In the genomic region with DNA sequence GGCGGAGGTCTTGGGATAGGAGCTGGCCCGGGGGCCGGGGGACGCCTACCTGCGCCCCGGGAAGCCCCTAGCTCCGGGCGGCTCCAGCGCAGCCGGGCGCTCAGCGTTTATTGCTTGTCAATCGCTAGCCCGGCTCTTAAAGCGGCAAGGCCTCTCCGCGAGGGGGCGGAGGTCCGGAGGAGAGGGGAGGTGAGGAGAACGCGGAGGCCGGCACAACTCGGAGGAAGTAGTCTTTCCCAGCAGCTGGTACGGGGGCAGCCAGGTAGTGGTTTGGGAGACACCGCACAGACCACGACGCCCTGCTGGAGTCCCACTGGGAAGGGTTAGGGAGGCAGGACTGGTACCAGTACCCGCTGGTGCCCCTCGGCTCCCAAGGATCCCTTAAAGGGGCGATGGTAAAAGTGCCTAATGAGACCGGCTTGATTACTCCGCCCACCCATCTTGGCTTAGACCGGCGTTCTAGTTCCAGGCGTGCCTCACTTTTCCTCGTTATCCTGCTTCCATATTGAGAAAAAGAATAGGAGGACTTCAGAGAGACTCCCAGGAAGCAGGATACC, we compare ENCODE assay signal across 7 cellular contexts. TPM values are rescaled to one million over a fixed set of nuclear protein-coding genes. Genes with fewer than 3 reads are reported as not detected.
A peak's percentile ranks its signal among the peaks of the same experiment; 100 is the strongest.
DNase-seq lines count a peak whose midpoint lies in the region; FAIRE-seq and TF ChIP-seq lines count a peak whose summit lies in the region.

TSS of gene MPP2 (minus strand) at position 112 of the 557 bp plus-strand sequence. CDS start 3,076 bp downstream, outside the sequence.

- no peaks in the 10 kb centered on the region for H3K4me1 ChIP-seq in endodermal cell (ENCODE audit: control insufficient read depth, insufficient read depth, low read length)
- H3K4me1 ChIP-seq in mesenchymal stem cell (ENCODE audit: control insufficient read depth, insufficient read depth, low read depth, low read length) = peaks cover 21% of the 10 kb centered on the region

- H3K27me3 ChIP-seq in endodermal cell (ENCODE audit: control insufficient read depth, insufficient read depth, low read length, poor library complexity, severe bottlenecking) (peaks cover 53% of the 10 kb centered on the region), mesenchymal stem cell (ENCODE audit: control insufficient read depth in 1 of 2, insufficient read depth in 1 of 2, low read length in 2 of 2) (peaks cover 14 to 68% of the 10 kb centered on the region in 2 experiments)

- H3K27ac Mint-ChIP-seq in endodermal cell = peak within 1 kb of the TSS; percentile 3

- peak within 1 kb of the TSS; percentile 48 to 66 for H3K18ac ChIP-seq in mesenchymal stem cell (ENCODE audit: low read depth in 1 of 2, low read length in 2 of 2)

- H3K79me1 ChIP-seq in mesenchymal stem cell (replicated peaks; ENCODE audit: low read length, poor library complexity, severe bottlenecking) = no peaks in the 10 kb centered on the region

- H3K36me3 ChIP-seq in endodermal cell (ENCODE audit: control insufficient read depth, insufficient read depth, low read length) (no peaks in the 10 kb centered on the region), mesenchymal stem cell (ENCODE audit: control insufficient read depth in 1 of 2, insufficient read depth in 2 of 2, low read depth in 1 of 2, low read length in 2 of 2) (no peaks in the 10 kb centered on the region)

- DNase-seq in GM19239 (ENCODE audit: insufficient read length, low spot score) = peak; percentile 58
- DNase-seq in NCI-H69 (lab: John Stamatoyannopoulos, UW) = peak; percentile 90
- peak; percentile 22 for DNase-seq in activated T-cell treated with anti-CD3 and anti-CD28 coated beads for 4 hours
- peak; percentile 98 for DNase-seq in endodermal cell
- peak; percentile 75 for DNase-seq in mesenchymal stem cell
- peak; percentile 39 for DNase-seq in stimulated activated CD8-positive, alpha-beta memory T cell treated with anti-CD3 and anti-CD28 coated beads, Interleukin-4, amount 100 ng/mL, for 24 hours (ENCODE audit: low read depth)
- DNase-seq in T1000 (lab: John Stamatoyannopoulos, UW) = no peak

- H3K27me3 Mint-ChIP-seq in endodermal cell (ENCODE audit: insufficient read depth) = peaks cover 58% of the 10 kb centered on the region

- H2AFZ ChIP-seq in mesenchymal stem cell (ENCODE audit: low read depth, low read length) = peak within 1 kb of the TSS; percentile 74

- peak within 1 kb of the TSS; percentile 63 for H3K4me3 Mint-ChIP-seq in endodermal cell

- H2AK5ac ChIP-seq in mesenchymal stem cell (ENCODE audit: low read length, severe bottlenecking) = no peak within 1 kb of the TSS

- H3K36me3 Mint-ChIP-seq in endodermal cell (ENCODE audit: low read depth) = no peaks in the 10 kb centered on the region

- H3K9me3 ChIP-seq in endodermal cell (ENCODE audit: control insufficient read depth, low read length) = no peaks in the 10 kb centered on the region
- H3K9me3 ChIP-seq in mesenchymal stem cell (ENCODE audit: control insufficient read depth, low read length) = no peaks in the 10 kb centered on the region

- H4K8ac ChIP-seq in mesenchymal stem cell (ENCODE audit: low read length) = no peak within 1 kb of the TSS

- no peak within 1 kb of the TSS for H2BK5ac ChIP-seq in mesenchymal stem cell (ENCODE audit: low read depth, low read length, poor library complexity, severe bottlenecking)

- H3K23ac ChIP-seq in mesenchymal stem cell (ENCODE audit: low read length in 2 of 2) = no peak within 1 kb of the TSS

- H3K27ac ChIP-seq in endodermal cell (ENCODE audit: low read depth, low read length) (peak within 1 kb of the TSS; percentile 76), mesenchymal stem cell (ENCODE audit: low read length, poor library complexity, severe bottlenecking) (no peak within 1 kb of the TSS)

- H3K4me3 ChIP-seq in endodermal cell (ENCODE audit: low read length) (peak within 1 kb of the TSS; percentile 72), mesenchymal stem cell (ENCODE audit: insufficient read depth in 1 of 2, low read depth in 1 of 2, low read length in 2 of 2) (peak within 1 kb of the TSS; percentile 63 to 92)

- TF ChIP-seq CTCF in endodermal cell (conservative IDR thresholded peaks at IDR 0.05) = no peak

- H4K91ac ChIP-seq in mesenchymal stem cell (ENCODE audit: low read length) = peak within 1 kb of the TSS; percentile 53

- no peak within 1 kb of the TSS for H2BK120ac ChIP-seq in mesenchymal stem cell (ENCODE audit: low read depth, low read length)

- H3K14ac ChIP-seq in mesenchymal stem cell (ENCODE audit: low read length in 2 of 2) = no peak within 1 kb of the TSS

- H2BK12ac ChIP-seq in mesenchymal stem cell (ENCODE audit: low read length in 2 of 2) = peak within 1 kb of the TSS in 1 of 2 experiments; percentile 57

- peak within 1 kb of the TSS; percentile 90 for H3K4me2 ChIP-seq in mesenchymal stem cell (ENCODE audit: low read length, poor library complexity, severe bottlenecking)

- H3K9ac ChIP-seq in endodermal cell (ENCODE audit: extremely low read depth, low read length, poor library complexity, severe bottlenecking) (peak within 1 kb of the TSS; percentile 3), mesenchymal stem cell (ENCODE audit: low read length) (peak within 1 kb of the TSS; percentile 85)

- 0 to 1% methylated on average over 22 to 36 of the region's 36 CpGs for WGBS in endodermal cell (ENCODE audit: insufficient coverage in 1 of 2, insufficient read length in 1 of 2), 2 experiments
- WGBS in mesenchymal stem cell = under 1% methylated on average over 31 of the region's 36 CpGs

- FAIRE-seq in GM19239 (lab: Jason Lieb, UNC) = no peak

- H3K4me1 Mint-ChIP-seq in endodermal cell = no peaks in the 10 kb centered on the region

- peak within 1 kb of the TSS; percentile 36 for H2BK15ac ChIP-seq in mesenchymal stem cell (ENCODE audit: low read depth, poor library complexity, severe bottlenecking)

- H3K4ac ChIP-seq in mesenchymal stem cell (ENCODE audit: low read depth in 1 of 2, low read length in 2 of 2) = peak within 1 kb of the TSS in 1 of 2 experiments; percentile 31

- no peaks in the 10 kb centered on the region for H3K9me3 Mint-ChIP-seq in endodermal cell

RNA-seq across cellular contexts. Expression of gene MPP2, which starts in this region (rescaled TPM):
- 10 to 100 TPM; 16.2 to 18.3 TPM for total RNA-seq in endodermal cell
- polyA plus RNA-seq in endodermal cell (2013, experiment 1 of 2) = 19.7 TPM
- 18.1 TPM for polyA plus RNA-seq in endodermal cell (2013, experiment 2 of 2)
- 0.59 TPM for polyA plus RNA-seq in mesenchymal stem cell (2013, experiment 1 of 2)
- 0.59 TPM for polyA plus RNA-seq in mesenchymal stem cell (2013, experiment 2 of 2)
